ENCODE assay signal across 21 cellular contexts in the genomic region with DNA sequence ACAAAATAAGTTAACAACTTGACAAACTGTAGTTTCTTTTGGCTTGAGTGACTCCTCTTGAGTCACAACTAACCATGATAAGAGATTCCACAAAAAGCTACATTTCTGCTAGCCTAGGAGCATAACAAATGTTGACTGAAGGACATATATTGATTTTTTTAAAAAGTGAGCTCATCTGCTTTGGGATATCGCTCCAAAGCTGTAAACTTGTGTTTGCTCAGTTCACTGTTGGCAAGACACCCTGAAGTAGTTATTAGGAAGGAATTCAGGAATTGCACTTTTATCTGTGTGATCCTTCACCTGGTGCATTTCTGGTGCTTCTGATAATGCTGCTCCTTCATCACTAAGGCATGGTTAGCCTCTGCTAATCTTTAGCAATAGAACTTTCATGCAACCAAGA. TPM values are rescaled to one million over a fixed set of nuclear protein-coding genes. Genes with fewer than 3 reads are reported as not detected.
DNase-seq lines count a peak whose midpoint lies in the region; ATAC-seq and TF ChIP-seq lines count a peak whose summit lies in the region.
"Had no signal": no experiment of that assay in that cellular context is flagged by ENCODE, and none has a peak within 500 bp of the region (broad histone marks: within the 10 kb centered on the region; RNA-seq: fewer than 3 reads in every experiment).

No MANE protein-coding gene starts in this region.

- TF ChIP-seq RAD21 in HCT116 (IDR thresholded peaks at IDR 0.05; ENCODE audit: low read depth): no peak

- TF ChIP-seq CTCF in HCT116 (IDR thresholded peaks at IDR 0.05 in 2 of 3, conservative IDR thresholded peaks at IDR 0.05 in 1 of 3; ENCODE audit: borderline replicate concordance in 1 of 3, insufficient read depth in 1 of 3, low read depth in 2 of 3, low read length in 2 of 3) (no peak), Panc1 (IDR thresholded peaks at IDR 0.05) (no peak), cardiac fibroblast (IDR thresholded peaks at IDR 0.05; ENCODE audit: low read depth, low read length) (no peak), right lobe of liver (IDR thresholded peaks at IDR 0.05) (no peak), left ventricle myocardium inferior (IDR thresholded peaks at IDR 0.05; ENCODE audit: borderline replicate concordance) (no peak)

- no peaks in the 10 kb centered on the region for H3K9me3 ChIP-seq in HCT116 (ENCODE audit: control insufficient read depth in 1 of 2, insufficient read depth in 1 of 2, low read depth in 1 of 2, low read length in 2 of 2)
- H3K9me3 ChIP-seq in Panc1 (ENCODE audit: control insufficient read depth, insufficient read depth, low read depth, low read length): no peaks in the 10 kb centered on the region
- no peaks in the 10 kb centered on the region for H3K9me3 ChIP-seq in right lobe of liver
- H3K9me3 ChIP-seq in left ventricle myocardium inferior (replicated peaks): no peaks in the 10 kb centered on the region
- H3K9me3 ChIP-seq: ascending aorta had no signal

- H4K20me1 ChIP-seq in HCT116 (ENCODE audit: insufficient read depth): no peaks in the 10 kb centered on the region

- H3K27me3 ChIP-seq in HCT116 (ENCODE audit: insufficient read depth, low read length): no peaks in the 10 kb centered on the region
- no peaks in the 10 kb centered on the region for H3K27me3 ChIP-seq in Panc1 (ENCODE audit: control insufficient read depth, insufficient read depth, low read length)
- no peaks in the 10 kb centered on the region for H3K27me3 ChIP-seq in right lobe of liver
- no peaks in the 10 kb centered on the region for H3K27me3 ChIP-seq in left ventricle myocardium inferior (ENCODE audit: low read depth)
- H3K27me3 ChIP-seq: ascending aorta had no signal

- H3K4me1 ChIP-seq in HCT116 (ENCODE audit: control insufficient read depth in 1 of 2, insufficient read depth in 2 of 2, low read length in 2 of 2): peaks cover 0 to 12% of the 10 kb centered on the region in 2 experiments; a peak in 1 of 4 replicates
- no peaks in the 10 kb centered on the region for H3K4me1 ChIP-seq in Panc1 (ENCODE audit: control insufficient read depth, insufficient read depth, low read length)
- H3K4me1 ChIP-seq in right lobe of liver: peaks cover 0 to 3% (median 0%) of the 10 kb centered on the region in 4 donors
- H3K4me1 ChIP-seq in left ventricle myocardium inferior: no peaks in the 10 kb centered on the region
- H3K4me1 ChIP-seq: ascending aorta had no signal

- RAD21 ChIA-PET in HCT116 (lab: Charles Lee; ENCODE audit: low non-redundant PET in 1 of 2, low total read pairs in 2 of 2, uncharacterized antibody in 2 of 2, unreplicated experiment in 2 of 2): no interaction called here

- H3K9me2 ChIP-seq in HCT116 (ENCODE audit: insufficient read depth): 0 out of 2 replicates have a peak, but pooled peaks cover 4% of the 10 kb centered on the region

- no peaks in the 10 kb centered on the region for H3K36me3 ChIP-seq in HCT116 (ENCODE audit: control insufficient read depth in 1 of 2, insufficient read depth in 2 of 2, low read length in 2 of 2)
- no peaks in the 10 kb centered on the region for H3K36me3 ChIP-seq in Panc1 (ENCODE audit: control insufficient read depth, insufficient read depth, low read length)
- no peaks in the 10 kb centered on the region for H3K36me3 ChIP-seq in right lobe of liver
- H3K36me3 ChIP-seq in left ventricle myocardium inferior: peaks cover 4% of the 10 kb centered on the region

- TF ChIP-seq POLR2A in HCT116 (IDR thresholded peaks at IDR 0.05; ENCODE audit: borderline replicate concordance, extremely low read depth, insufficient read depth, insufficient read length) (no peak), right lobe of liver (IDR thresholded peaks at IDR 0.05) (no peak)

- H3K4me3 ChIP-seq in HCT116 (replicated peaks in 1 of 2; ENCODE audit: low read depth in 1 of 2, low read length in 2 of 2): no peak overlapping the region
- H3K4me3 ChIP-seq in Panc1 (ENCODE audit: low read depth in 2 of 2, low read length in 2 of 2): no peak overlapping the region
- H3K4me3 ChIP-seq in cardiac fibroblast (replicated peaks in 1 of 2; ENCODE audit: low read depth in 2 of 2, low read length in 2 of 2): no peak overlapping the region
- H3K4me3 ChIP-seq in right lobe of liver: no peak overlapping the region
- H3K4me3 ChIP-seq in left ventricle myocardium inferior: no peak overlapping the region
- H3K4me3 ChIP-seq: ascending aorta had no signal

- H3K27ac ChIP-seq in HCT116 (ENCODE audit: low read depth, low read length) (no peak overlapping the region), Panc1 (ENCODE audit: low read length) (no peak overlapping the region), right lobe of liver (no peak overlapping the region), left ventricle myocardium inferior (replicated peaks) (no peak overlapping the region)
- H3K27ac ChIP-seq: ascending aorta had no signal

- no peaks in the 10 kb centered on the region for H3K79me2 ChIP-seq in HCT116 (ENCODE audit: insufficient read depth, low read length)

- in situ Hi-C loops in Panc1 (cut with HindIII; ENCODE audit: low pct_unique_long_range_greater_than_20kb, low sequenced_read_pairs): no loop called here

- POLR2A ChIA-PET in HCT116 (lab: Charles Lee) (no interaction called here), Panc1 (lab: Charles Lee) (no interaction called here)

- H2AFZ ChIP-seq in HCT116 (ENCODE audit: low read depth, low read length, poor library complexity, severe bottlenecking): no peak overlapping the region

- intact Hi-C loops in HCT116 (cut with micrococcal nuclease) (no loop called here), Panc1 (cut with micrococcal nuclease; ENCODE audit: unreplicated experiment) (no loop called here), right lobe of liver (cut with DNase I) (no loop called here), left ventricle myocardium inferior (cut with micrococcal nuclease) (no loop called here)

- BruUV-seq in HCT116 (replicated peaks; lab: Mats Ljungman, UMichigan) (no TSS peak), Panc1 (replicated peaks; lab: Mats Ljungman, UMichigan) (no TSS peak)

- ATAC-seq in HCT116 (peak; percentile 27; the same call in 1 of the 2 replicates), Panc1 (peak; percentile 30; the same call in 1 of the 2 replicates), right lobe of liver (peak; percentile 72 to 97 (median 87)), HG03520 (IDR thresholded peaks at IDR 0.05; ENCODE audit: unreplicated experiment) (no peak)
- ATAC-seq: activated T-cell treated with anti-CD3 and anti-CD28 coated beads, Interleukin-2, amount 50 U/mL, for 72 hours; left ventricle myocardium superior; naive thymus-derived CD8-positive, alpha-beta T cell; stimulated activated effector memory CD8-positive, alpha-beta T cell treated with anti-CD3 and anti-CD28 coated beads, Interleukin-12 subunit alpha, Interleukin-12 subunit beta, amount 100 ng/mL, for 72 hours had no signal

- H3K9ac ChIP-seq in HCT116 (ENCODE audit: low read length): no peak overlapping the region

- peak; percentile 10 for DNase-seq in HCT116 (ENCODE audit: low read depth, low spot score)
- DNase-seq in Panc1 (ENCODE audit: low read depth, low spot score): no peak
- DNase-seq in cardiac fibroblast (ENCODE audit: low read depth in 2 of 2): peak; percentile 5 to 8
- no peak for DNase-seq in right lobe of liver
- DNase-seq in left ventricle myocardium inferior: no peak
- DNase-seq in stimulated activated CD4-positive, alpha-beta T cell treated with anti-CD3 and anti-CD28 coated beads, Interleukin-2, amount 100 ng/mL, for 48 hours: no peak
- DNase-seq: activated CD4-positive, alpha-beta T cell treated with anti-CD3 and anti-CD28 coated beads, Interleukin-2, amount 10 ng/mL, durations not matched to agents 24 days and 14 days; activated naive CD4-positive, alpha-beta T cell treated with anti-CD3 and anti-CD28 coated beads, Interleukin-2, amount 50 U/mL, for 16 hours; activated T-cell treated with anti-CD3 and anti-CD28 coated beads, Interleukin-2, amount 50 U/mL, for 72 hours; foreskin melanocyte; left ventricle myocardium superior; midbrain; MV-4-11; naive thymus-derived CD8-positive, alpha-beta T cell; NCI-H146; NCI-H524 treated with DMSO at 0.1 percent for 48 hours; NK-92 treated with Interleukin-12 subunit alpha and Interleukin-12 subunit beta, amount 100 ng/mL, for 24 hours; occipital lobe had no signal

- CTCF ChIA-PET in HCT116 (lab: Charles Lee) (interaction anchor here (3.5 kb wide), 1 partner anchor 24 kb away, joined by 13 read pairs; a partner anchor contains a TSS), Panc1 (lab: Charles Lee) (interaction anchor here (0.7 kb wide), 1 partner anchor 24 kb away, joined by 3 read pairs; no protein-coding TSS in a partner anchor)

- WGBS in right lobe of liver (ENCODE audit: insufficient coverage, low coverage, low lambda C conversion rate, missing lambda C conversion rate): 70% methylated on average over 1 of the region's 1 CpG

- no peak overlapping the region; the same call in 1 of the 2 replicates for H3K4me2 ChIP-seq in HCT116 (ENCODE audit: low read length)

TF ChIP-seq in HCT116, 20 proteins besides CTCF, POLR2A, EP300 and RAD21:
- TF ChIP-seq, protein P1, sequence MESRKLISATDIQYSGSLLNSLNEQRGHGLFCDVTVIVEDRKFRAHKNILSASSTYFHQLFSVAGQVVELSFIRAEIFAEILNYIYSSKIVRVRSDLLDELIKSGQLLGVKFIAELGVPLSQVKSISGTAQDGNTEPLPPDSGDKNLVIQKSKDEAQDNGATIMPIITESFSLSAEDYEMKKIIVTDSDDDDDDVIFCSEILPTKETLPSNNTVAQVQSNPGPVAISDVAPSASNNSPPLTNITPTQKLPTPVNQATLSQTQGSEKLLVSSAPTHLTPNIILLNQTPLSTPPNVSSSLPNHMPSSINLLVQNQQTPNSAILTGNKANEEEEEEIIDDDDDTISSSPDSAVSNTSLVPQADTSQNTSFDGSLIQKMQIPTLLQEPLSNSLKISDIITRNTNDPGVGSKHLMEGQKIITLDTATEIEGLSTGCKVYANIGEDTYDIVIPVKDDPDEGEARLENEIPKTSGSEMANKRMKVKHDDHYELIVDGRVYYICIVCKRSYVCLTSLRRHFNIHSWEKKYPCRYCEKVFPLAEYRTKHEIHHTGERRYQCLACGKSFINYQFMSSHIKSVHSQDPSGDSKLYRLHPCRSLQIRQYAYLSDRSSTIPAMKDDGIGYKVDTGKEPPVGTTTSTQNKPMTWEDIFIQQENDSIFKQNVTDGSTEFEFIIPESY (IDR thresholded peaks at IDR 0.05; ENCODE audit: extremely low read depth, insufficient replicate concordance, low read length): no peak
- 0 out of 2 replicates have a peak, but pooled peaks have one; percentile 20 for TF ChIP-seq SP1 (IDR thresholded peaks at IDR 0.05; ENCODE audit: low read depth)
- TF ChIP-seq FOSL1 (IDR thresholded peaks at IDR 0.05; ENCODE audit: low read depth): peak; percentile 39; the same call in 1 of the 2 replicates

RNA-seq across cellular contexts. Expression of a gene that starts 23.7 kb away (rescaled TPM):
- total RNA-seq in HCT116 (2021; ENCODE audit: unreplicated experiment): 12.4 TPM
- 8.2 and 9.4 TPM in 2 replicates for polyA plus RNA-seq in HCT116 (2012)
- 6.1 TPM for total RNA-seq in Panc1 (2021; ENCODE audit: unreplicated experiment)
- polyA plus RNA-seq in Panc1 (2012; ENCODE audit: insufficient read length): 4.9 TPM
- 10 to 100 TPM in 2 of 6 experiments, 1 to 10 TPM in 4; 3.3 to 13.2 (median 8.0) TPM for total RNA-seq in right lobe of liver
- 19.4 TPM for total RNA-seq in left ventricle myocardium inferior
- total RNA-seq: ascending aorta had no signal

Comparison
In these comparisons a context has a peak if more than half of its experiments do, and no peak if none do; other contexts are left out.
1. DNase-seq: peak in HCT116 (single experiment) and cardiac fibroblast (2 of 2); none in Panc1 (single experiment), right lobe of liver (0 of 3), left ventricle myocardium inferior (single experiment) and stimulated activated CD4-positive, alpha-beta T cell treated with anti-CD3 and anti-CD28 coated beads, Interleukin-2, amount 100 ng/mL, for 48 hours (0 of 2).